ENCODE assay signal across 7 cellular contexts in the genomic region with DNA sequence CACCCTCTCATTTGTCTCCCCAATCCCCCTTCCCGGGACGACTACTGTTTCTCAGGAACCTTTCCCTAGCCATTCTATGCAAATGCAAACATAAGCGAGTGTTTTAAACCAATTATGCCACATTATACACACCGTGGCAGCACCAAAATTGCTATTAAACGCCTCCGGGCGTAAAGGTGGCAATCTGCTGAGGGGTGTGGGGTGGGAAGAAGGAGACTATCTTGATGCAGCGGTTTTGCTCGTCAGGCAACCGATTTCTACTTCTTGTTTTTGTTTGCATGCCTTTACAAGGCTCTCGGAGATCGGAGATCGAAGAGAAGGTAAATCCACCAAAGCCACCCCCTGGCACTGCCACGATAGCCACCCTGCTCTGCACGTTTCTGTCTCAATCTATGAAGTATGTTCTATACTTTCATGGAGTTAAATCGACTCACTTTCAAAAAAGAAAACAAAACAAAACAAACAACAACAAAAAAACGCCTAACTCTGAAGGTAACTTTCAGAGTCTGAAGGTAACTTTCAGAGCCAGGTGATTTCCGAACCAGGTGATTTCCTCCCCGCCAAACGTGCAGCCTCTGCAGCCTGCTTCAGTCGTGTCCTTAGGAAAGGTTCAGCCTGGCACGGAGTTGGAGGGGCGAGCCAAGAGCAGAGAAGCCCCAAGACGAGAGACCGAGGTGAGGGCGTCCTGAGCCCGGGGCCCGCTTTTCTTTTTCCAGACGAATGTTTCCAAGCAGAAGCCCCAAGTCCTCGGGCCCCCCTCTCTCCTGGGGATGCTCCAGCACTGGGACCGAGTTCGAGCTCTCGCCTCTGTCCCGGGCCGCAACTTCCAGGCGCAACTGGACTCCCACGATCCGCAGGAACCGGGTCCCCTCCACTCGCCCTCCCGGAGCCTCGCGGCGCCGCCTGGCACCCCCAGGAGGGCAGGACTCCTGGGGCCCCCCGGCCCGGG. TPM values are rescaled to one million over a fixed set of nuclear protein-coding genes. Genes with fewer than 3 reads are reported as not detected.
DNase-seq lines count a peak whose midpoint lies in the region; ATAC-seq and TF ChIP-seq lines count a peak whose summit lies in the region.

No MANE protein-coding gene starts in this region.

- no peaks in the 10 kb centered on the region for H3K36me3 ChIP-seq in RWPE2 (ENCODE audit: low read depth)
- H3K36me3 ChIP-seq in mesendoderm (ENCODE audit: control insufficient read depth, insufficient read depth, low read length), result no peaks in the 10 kb centered on the region
- H3K36me3 ChIP-seq in upper lobe of right lung, result no peaks in the 10 kb centered on the region

- no peaks in the 10 kb centered on the region for H3K79me1 ChIP-seq in mesendoderm (ENCODE audit: low read length)

- DNase-seq in RWPE2 (ENCODE audit: low spot score) (peak; percentile 50), cardiac fibroblast (ENCODE audit: low read depth in 2 of 2) (no peak), mesendoderm (peak; percentile 48), upper lobe of right lung (no peak), AML-193 (lab: John Stamatoyannopoulos, UW) (no peak)

- TF ChIP-seq CTCF in RWPE2 (IDR thresholded peaks at IDR 0.05; ENCODE audit: poor library complexity, severe bottlenecking), result no peak
- TF ChIP-seq CTCF in cardiac fibroblast (IDR thresholded peaks at IDR 0.05; ENCODE audit: low read depth, low read length), result no peak
- TF ChIP-seq CTCF in upper lobe of right lung (IDR thresholded peaks at IDR 0.05), result no peak

- H3K27me3 ChIP-seq in RWPE2 (ENCODE audit: insufficient read depth, poor library complexity, severe bottlenecking) (no peaks in the 10 kb centered on the region), mesendoderm (ENCODE audit: insufficient read depth, low read length, poor library complexity) (no peaks in the 10 kb centered on the region), upper lobe of right lung (peaks cover 21% of the 10 kb centered on the region)

- no peak overlapping the region for H4K5ac ChIP-seq in mesendoderm (ENCODE audit: low read length)

- peak overlapping the region; percentile 85 for H3K18ac ChIP-seq in mesendoderm (ENCODE audit: low read length)

- peak overlapping the region; percentile 81 for H3K4me3 ChIP-seq in RWPE2 (ENCODE audit: severe bottlenecking)
- H3K4me3 ChIP-seq in cardiac fibroblast (replicated peaks in 1 of 2; ENCODE audit: low read depth in 2 of 2, low read length in 2 of 2), result peak overlapping the region; percentile 46 to 51
- H3K4me3 ChIP-seq in mesendoderm (ENCODE audit: low read length), result peak overlapping the region; percentile 60
- peak overlapping the region; percentile 67 for H3K4me3 ChIP-seq in upper lobe of right lung

- H3K56ac ChIP-seq in mesendoderm (ENCODE audit: low read length), result peak overlapping the region; percentile 87

- no peak overlapping the region for H2BK5ac ChIP-seq in mesendoderm (ENCODE audit: low read length)

- H4K8ac ChIP-seq in mesendoderm (ENCODE audit: low read depth, low read length), result peak overlapping the region; percentile 7

- no peaks in the 10 kb centered on the region for H3K79me2 ChIP-seq in mesendoderm (ENCODE audit: control insufficient read depth, insufficient read depth, low read length)

- peak overlapping the region; percentile 90 for H3K4me2 ChIP-seq in mesendoderm (ENCODE audit: low read length)

- H2BK120ac ChIP-seq in mesendoderm (ENCODE audit: low read depth, low read length), result no peak overlapping the region

- peak overlapping the region; percentile 67 for H3K4ac ChIP-seq in mesendoderm (ENCODE audit: low read depth, low read length)

- no peaks in the 10 kb centered on the region for H3K4me1 ChIP-seq in RWPE2 (ENCODE audit: insufficient read depth, poor library complexity, severe bottlenecking)
- H3K4me1 ChIP-seq in mesendoderm (ENCODE audit: control insufficient read depth, low read depth, low read length), result peaks cover 6% of the 10 kb centered on the region
- H3K4me1 ChIP-seq in upper lobe of right lung, result peaks cover 3% of the 10 kb centered on the region

- ATAC-seq in GM18867 (IDR thresholded peaks at IDR 0.05; ENCODE audit: unreplicated experiment), result peak; percentile 32
- ATAC-seq in HG02798 (IDR thresholded peaks at IDR 0.05; ENCODE audit: poor library complexity, unreplicated experiment), result peak; percentile 12
- peak; percentile 49 for ATAC-seq in RWPE2 (ENCODE audit: low read depth)
- ATAC-seq in upper lobe of right lung, result peak; percentile 44

- intact Hi-C loops in upper lobe of right lung (cut with DNase I), result no loop called here

- WGBS in mesendoderm (ENCODE audit: extremely low coverage, insufficient coverage, low lambda C conversion rate), result no CpG with 5 or more reads among the region's 47 CpGs

- H3K9me3 ChIP-seq in RWPE2 (ENCODE audit: severe bottlenecking) (no peaks in the 10 kb centered on the region), upper lobe of right lung (no peaks in the 10 kb centered on the region)

- peak overlapping the region; percentile 76 for H3K9ac ChIP-seq in mesendoderm (ENCODE audit: low read length)

- peak overlapping the region; percentile 49 for H3K27ac ChIP-seq in RWPE2 (ENCODE audit: poor library complexity, severe bottlenecking)
- H3K27ac ChIP-seq in mesendoderm (ENCODE audit: low read depth, low read length), result no peak overlapping the region
- peak overlapping the region; percentile 83 for H3K27ac ChIP-seq in upper lobe of right lung

- no peak overlapping the region for H3K23ac ChIP-seq in mesendoderm (ENCODE audit: low read length)

- H2BK15ac ChIP-seq in mesendoderm (replicated peaks; ENCODE audit: low read depth), result no peak overlapping the region

- H2AK5ac ChIP-seq in mesendoderm (ENCODE audit: low read length), result no peak overlapping the region

RNA-seq across cellular contexts. Expression of a gene that starts 45.8 kb away (rescaled TPM):
- 80.6 TPM for polyA plus RNA-seq in mesendoderm (2013, experiment 1 of 2)
- 81.4 TPM for polyA plus RNA-seq in mesendoderm (2013, experiment 2 of 2)
- total RNA-seq in upper lobe of right lung, result 3.4 TPM

Comparison
In these comparisons a context has a peak if more than half of its experiments do, and no peak if none do; other contexts are left out.
1. DNase-seq: peak in RWPE2 (single experiment) and mesendoderm (single experiment); none in cardiac fibroblast (0 of 2), upper lobe of right lung (single experiment) and AML-193 (0 of 2).
2. Peak in every context shown above with its lines, with median percentiles within 50 percentile points of each other: ATAC-seq and H3K4me3 ChIP-seq.